ENCODE assay signal across 15 cellular contexts in genomic region chr3:179794355-179794754, GRCh38.
"Had no signal": no experiment of that assay in that cellular context is flagged by ENCODE, and none has a peak within 500 bp of the region (broad histone marks: within the 10 kb centered on the region; RNA-seq: fewer than 3 reads in every experiment).

No MANE protein-coding gene starts in this region.

- H3K27ac ChIP-seq: colonic mucosa, foreskin keratinocyte, ovary, spleen had no signal

- H3K27me3 ChIP-seq: colonic mucosa, foreskin keratinocyte, ovary, spleen had no signal

- ATAC-seq: activated CD4-positive, alpha-beta T cell treated with anti-CD3 and anti-CD28 coated beads for 36 hours; foreskin keratinocyte; natural killer cell had no signal

- H3K4me3 ChIP-seq: colonic mucosa, lung, ovary, spleen had no signal

- H3K9me3 ChIP-seq: colonic mucosa, ovary, spleen had no signal

- H3K36me3 ChIP-seq: colonic mucosa, ovary, spleen had no signal

- DNase-seq: activated CD4-positive, alpha-beta T cell treated with anti-CD3 and anti-CD28 coated beads for 36 hours; activated CD4-positive, alpha-beta T cell treated with anti-CD3 and anti-CD28 coated beads, Interleukin-2, amount 50 U/mL, for 48 hours; activated naive CD8-positive, alpha-beta T cell treated with anti-CD3 and anti-CD28 coated beads, Interleukin-2, amount 10 ng/mL, durations not matched to agents 7 days and 5 days; activated T-cell treated with anti-CD3 and anti-CD28 coated beads for 4 hours; colonic mucosa; foreskin keratinocyte; head of caudate nucleus; kidney glomerular epithelial cell; natural killer cell; ovary; spleen; stimulated activated naive CD4-positive, alpha-beta T cell; SW 1271; T-helper 2 cell had no signal

- H3K4me1 ChIP-seq: colonic mucosa, foreskin keratinocyte, spleen had no signal
